ENCODE assay signal across 28 cellular contexts in the genomic region with DNA sequence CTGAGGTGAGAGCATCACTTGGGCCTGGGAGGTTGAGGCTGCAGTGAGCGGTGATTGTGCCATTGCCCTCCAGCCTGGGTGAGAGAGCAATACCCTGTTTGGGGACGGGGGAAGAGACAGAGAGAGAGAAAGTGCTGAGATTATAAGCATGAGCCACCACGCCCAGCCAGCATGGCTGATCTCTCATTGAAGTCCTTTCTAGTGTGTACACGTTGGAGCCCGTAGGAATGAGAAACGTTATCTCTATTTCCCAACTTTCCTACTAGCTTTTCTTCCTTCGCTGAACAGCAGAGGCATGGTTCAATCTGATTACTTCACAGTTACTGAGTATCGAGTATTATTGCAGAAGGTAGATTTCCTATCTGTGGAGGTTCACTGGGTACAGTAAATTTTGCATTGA. TPM values are rescaled to one million over a fixed set of nuclear protein-coding genes. Genes with fewer than 3 reads are reported as not detected.
"Had no signal": no experiment of that assay in that cellular context is flagged by ENCODE, and none has a peak within 500 bp of the region (broad histone marks: within the 10 kb centered on the region; RNA-seq: fewer than 3 reads in every experiment).

No MANE protein-coding gene starts in this region.

- H3K36me3 Mint-ChIP-seq: activated naive CD8-positive, alpha-beta T cell had no signal

- DNase-seq: activated CD4-positive, alpha-beta T cell treated with anti-CD3 and anti-CD28 coated beads, Interleukin-2, amount 10 ng/mL, durations not matched to agents 24 days and 14 days; activated CD4-positive, alpha-beta T cell treated with anti-CD3 and anti-CD28 coated beads, Interleukin-2, amount 50 U/mL, for 4 hours; activated CD8-positive, alpha-beta T cell treated with anti-CD3 and anti-CD28 coated beads, Interleukin-2, amount 10 ng/mL, durations not matched to agents 7 days and 5 days; activated effector memory CD4-positive, alpha-beta T cell treated with Interleukin-2 at 50 U/mL for 16 hours; activated naive CD4-positive, alpha-beta T cell treated with anti-CD3 and anti-CD28 coated beads, Interleukin-2, amount 10 ng/mL, durations not matched to agents 7 days and 5 days; activated naive CD8-positive, alpha-beta T cell treated with anti-CD3 and anti-CD28 coated beads, Interleukin-2, amount 50 U/mL, for 24 hours; activated T-cell treated with anti-CD3 and anti-CD28 coated beads, Interleukin-2, amount 50 U/mL, for 24 hours; anterior cingulate cortex; NCI-H1105; NCI-H1436; NCI-H1694 treated with DMSO at 0.1 percent for 48 hours; NCI-H2029; NCI-H345; NCI-H526; NCI-H748 treated with DMSO at 0.1 percent for 48 hours; NK-92 treated with Interleukin-12 subunit alpha and Interleukin-12 subunit beta, amount 100 ng/mL, for 24 hours; PC-3; Peyer's patch; Right ventricle myocardium superior; SJCRH30 had no signal

- H3K27me3 Mint-ChIP-seq: activated CD4-positive, alpha-beta T cell treated with anti-CD3 and anti-CD28 coated beads, Interleukin-2, amount 10 ng/mL, durations not matched to agents 24 days and 14 days; activated naive CD4-positive, alpha-beta T cell treated with anti-CD3 and anti-CD28 coated beads, Interleukin-2, amount 10 ng/mL, durations not matched to agents 7 days and 5 days; activated naive CD8-positive, alpha-beta T cell; activated naive CD8-positive, alpha-beta T cell treated with anti-CD3 and anti-CD28 coated beads, Interleukin-2, amount 50 U/mL, for 24 hours; activated T-cell treated with anti-CD3 and anti-CD28 coated beads, Interleukin-2, amount 50 U/mL, for 24 hours had no signal

- H3K36me3 ChIP-seq: Peyer's patch, SJCRH30 had no signal

- ATAC-seq: activated CD8-positive, alpha-beta T cell treated with anti-CD3 and anti-CD28 coated beads, Interleukin-2, amount 10 ng/mL, durations not matched to agents 7 days and 5 days; activated naive CD8-positive, alpha-beta T cell treated with anti-CD3 and anti-CD28 coated beads, Interleukin-2, amount 50 U/mL, for 24 hours; K562; PC-3 had no signal

- H3K9me3 Mint-ChIP-seq: activated CD4-positive, alpha-beta T cell treated with anti-CD3 and anti-CD28 coated beads, Interleukin-2, amount 10 ng/mL, durations not matched to agents 24 days and 14 days; activated naive CD4-positive, alpha-beta T cell treated with anti-CD3 and anti-CD28 coated beads, Interleukin-2, amount 10 ng/mL, durations not matched to agents 7 days and 5 days; activated naive CD8-positive, alpha-beta T cell treated with anti-CD3 and anti-CD28 coated beads, Interleukin-2, amount 50 U/mL, for 24 hours; activated T-cell treated with anti-CD3 and anti-CD28 coated beads, Interleukin-2, amount 50 U/mL, for 24 hours; brain; T-helper 2 cell treated with Interferon-gamma antibody and Interleukin-4, amounts not matched to agents 5 μg/mL and 100 μg/mL, for 36 hours had no signal

- H3K27me3 ChIP-seq: Peyer's patch, SJCRH30 had no signal

- H3K4me3 ChIP-seq: K562, Peyer's patch, SJCRH30, SK-N-MC had no signal

- H3K9me3 ChIP-seq: Peyer's patch, SJCRH30 had no signal

- H3K27ac ChIP-seq: Peyer's patch, SJCRH30, SK-N-MC had no signal

- H3K27ac Mint-ChIP-seq: activated CD4-positive, alpha-beta T cell treated with anti-CD3 and anti-CD28 coated beads, Interleukin-2, amount 10 ng/mL, durations not matched to agents 24 days and 14 days; activated CD8-positive, alpha-beta T cell treated with anti-CD3 and anti-CD28 coated beads, Interleukin-2, amount 10 ng/mL, durations not matched to agents 7 days and 5 days; activated naive CD4-positive, alpha-beta T cell treated with anti-CD3 and anti-CD28 coated beads, Interleukin-2, amount 10 ng/mL, durations not matched to agents 7 days and 5 days; activated naive CD8-positive, alpha-beta T cell; activated naive CD8-positive, alpha-beta T cell treated with anti-CD3 and anti-CD28 coated beads, Interleukin-2, amount 50 U/mL, for 24 hours; activated T-cell treated with anti-CD3 and anti-CD28 coated beads, Interleukin-2, amount 50 U/mL, for 24 hours; brain; T-helper 2 cell treated with Interferon-gamma antibody and Interleukin-4, amounts not matched to agents 5 μg/mL and 100 μg/mL, for 36 hours had no signal

- FAIRE-seq: K562, TTC549 had no signal

- H3K4me3 Mint-ChIP-seq: activated CD4-positive, alpha-beta T cell treated with anti-CD3 and anti-CD28 coated beads, Interleukin-2, amount 10 ng/mL, durations not matched to agents 24 days and 14 days; activated CD8-positive, alpha-beta T cell treated with anti-CD3 and anti-CD28 coated beads, Interleukin-2, amount 10 ng/mL, durations not matched to agents 7 days and 5 days; activated naive CD4-positive, alpha-beta T cell treated with anti-CD3 and anti-CD28 coated beads, Interleukin-2, amount 10 ng/mL, durations not matched to agents 7 days and 5 days; activated naive CD8-positive, alpha-beta T cell; activated naive CD8-positive, alpha-beta T cell treated with anti-CD3 and anti-CD28 coated beads, Interleukin-2, amount 50 U/mL, for 24 hours; activated T-cell treated with anti-CD3 and anti-CD28 coated beads, Interleukin-2, amount 50 U/mL, for 24 hours; brain; T-helper 2 cell treated with Interferon-gamma antibody and Interleukin-4, amounts not matched to agents 5 μg/mL and 100 μg/mL, for 36 hours had no signal

RNA-seq across cellular contexts. Expression of a gene that starts 29.4 kb away (rescaled TPM):
- total RNA-seq: M059J; PC-3; T-helper 1 cell treated with Interleukin-12 subunit alpha and Interleukin-12 subunit beta and Interleukin-4 antibody, amounts not matched to agents 30 ng/mL and 1 ng/mL, for 36 hours had no signal
